In genomic region chr4:123877561-123877960, GRCh38 we compare ENCODE assay signal across 14 cellular contexts.
"Had no signal": no experiment of that assay in that cellular context is flagged by ENCODE, and none has a peak within 500 bp of the region (broad histone marks: within the 10 kb centered on the region; RNA-seq: fewer than 3 reads in every experiment).

No MANE protein-coding gene starts in this region.

- H3K36me3 ChIP-seq: thoracic aorta, upper lobe of right lung had no signal

- DNase-seq: activated B cell treated with CpG ODN at 0.5 μM for 24 hours; activated CD4-positive, alpha-beta T cell treated with anti-CD3 and anti-CD28 coated beads for 48 hours; activated CD8-positive, alpha-beta memory T cell treated with anti-CD3 and anti-CD28 coated beads, Interleukin-2, amount 50 U/mL, for 48 hours; activated gamma-delta T cell; activated T-cell treated with anti-CD3 and anti-CD28 coated beads, Interleukin-2, amount 50 U/mL, for 72 hours; amygdala; dorsolateral prefrontal cortex; foreskin fibroblast; stimulated activated CD4-positive, alpha-beta T cell treated with anti-CD3 and anti-CD28 coated beads, Interleukin-1b, Interleukin-23, amount 100 ng/mL, for 48 hours; stimulated activated naive CD8-positive, alpha-beta T cell treated with anti-CD3 and anti-CD28 coated beads, Interleukin-15, amount 100 ng/mL, for 72 hours; upper lobe of right lung had no signal

- ATAC-seq: activated naive CD4-positive, alpha-beta T cell treated with anti-CD3 and anti-CD28 coated beads, Interleukin-2, amount 50 U/mL, for 72 hours; activated T-cell treated with anti-CD3 and anti-CD28 coated beads, Interleukin-2, amount 50 U/mL, for 72 hours; stimulated activated naive CD8-positive, alpha-beta T cell treated with anti-CD3 and anti-CD28 coated beads, Interleukin-15, amount 100 ng/mL, for 72 hours; upper lobe of right lung had no signal

- H3K4me3 ChIP-seq: dorsolateral prefrontal cortex, lung, thoracic aorta, upper lobe of right lung had no signal

- H3K27ac ChIP-seq: dorsolateral prefrontal cortex, thoracic aorta, upper lobe of right lung had no signal

- H3K27me3 ChIP-seq: dorsolateral prefrontal cortex, upper lobe of right lung had no signal

- H3K9me3 ChIP-seq: thoracic aorta, upper lobe of right lung had no signal
